ENCODE assay signal across 31 cellular contexts in genomic region chr4:94826206-94826605, GRCh38.
DNase-seq lines count a peak whose midpoint lies in the region; ATAC-seq, FAIRE-seq and TF ChIP-seq lines count a peak whose summit lies in the region.
"Had no signal": no experiment of that assay in that cellular context is flagged by ENCODE, and none has a peak within 500 bp of the region (broad histone marks: within the 10 kb centered on the region; RNA-seq: fewer than 3 reads in every experiment).

No MANE protein-coding gene starts in this region.

- no peaks in the 10 kb centered on the region for H3K9me3 Mint-ChIP-seq in nephron
- H3K9me3 Mint-ChIP-seq: activated CD4-positive, alpha-beta T cell treated with anti-CD3 and anti-CD28 coated beads, Interleukin-2, amount 10 ng/mL, durations not matched to agents 24 days and 14 days; activated naive CD8-positive, alpha-beta T cell treated with anti-CD3 and anti-CD28 coated beads, Interleukin-2, amount 50 U/mL, for 24 hours; activated T-helper 2 cell treated with anti-CD3 and anti-CD28 coated beads, Interferon-gamma antibody, Interleukin-2, Interleukin-4, amounts not matched to agents 10 μg/mL and 5 μg/mL and 100 μg/mL, durations not matched to agents 14 hours and 24 hours and 36 hours; dendritic cell treated with granulocyte-macrophage colony-stimulating factor and Interleukin-4, amounts not matched to agents 40 ng/mL and 50 ng/mL, for 4 days had no signal

- ATAC-seq in GM19452 (IDR thresholded peaks at IDR 0.05; ENCODE audit: unreplicated experiment): no peak
- ATAC-seq in HG02571 (IDR thresholded peaks at IDR 0.05; ENCODE audit: unreplicated experiment): no peak
- ATAC-seq: activated naive CD8-positive, alpha-beta T cell treated with anti-CD3 and anti-CD28 coated beads, Interleukin-2, amount 50 U/mL, for 24 hours; foreskin keratinocyte; GM12878; lower lobe of right lung; right cardiac atrium had no signal

- no peak for FAIRE-seq in bronchial epithelial cell (lab: Jason Lieb, UNC)
- FAIRE-seq: GM12878, GM19239, islet of Langerhans had no signal

- peak; percentile 6 for DNase-seq in DMS153 treated with DMSO at 0.1 percent for 48 hours (lab: John Stamatoyannopoulos, UW; ENCODE audit: unreplicated experiment)
- DNase-seq in DMS153 (lab: John Stamatoyannopoulos, UW): no peak
- DNase-seq in Jurkat, Clone E6-1 (ENCODE audit: low read depth, low spot score): peak; percentile 7
- DNase-seq in bronchial epithelial cell (ENCODE audit: low read depth): peak; percentile 44
- DNase-seq in SKM-1 treated with dmso at 0.1 percent for 144 hours (lab: John Stamatoyannopoulos, UW; ENCODE audit: unreplicated experiment): no peak
- DNase-seq: 8988T; activated CD4-positive, alpha-beta T cell treated with anti-CD3 and anti-CD28 coated beads, Interleukin-2, amount 10 ng/mL, durations not matched to agents 24 days and 14 days; activated naive CD8-positive, alpha-beta T cell treated with anti-CD3 and anti-CD28 coated beads, Interleukin-2, amount 50 U/mL, for 24 hours; brain microvascular endothelial cell; foreskin keratinocyte; GM23248; KBM-7; lower lobe of right lung; MV-4-11; NCI-H187 treated with DMSO at 0.1 percent for 48 hours; NCI-H524 treated with DMSO at 0.1 percent for 48 hours; ovary; right cardiac atrium; SHP77; T-helper 1 cell; uterus had no signal

- H3K27me3 ChIP-seq in bronchial epithelial cell (ENCODE audit: control insufficient read depth, insufficient read depth, low read length): no peaks in the 10 kb centered on the region
- H3K27me3 ChIP-seq: BLaER1, brain microvascular endothelial cell, hepatocyte, ovary, uterus had no signal

- peaks cover 14% of the 10 kb centered on the region for H3K4me1 Mint-ChIP-seq in nephron
- H3K4me1 Mint-ChIP-seq: activated CD4-positive, alpha-beta T cell treated with anti-CD3 and anti-CD28 coated beads, Interleukin-2, amount 10 ng/mL, durations not matched to agents 24 days and 14 days; activated naive CD8-positive, alpha-beta T cell treated with anti-CD3 and anti-CD28 coated beads, Interleukin-2, amount 50 U/mL, for 24 hours had no signal

- H3K36me3 Mint-ChIP-seq in nephron (ENCODE audit: low read depth): no peaks in the 10 kb centered on the region

- H3K27me3 Mint-ChIP-seq in nephron (ENCODE audit: low read depth): no peaks in the 10 kb centered on the region
- H3K27me3 Mint-ChIP-seq: dendritic cell treated with granulocyte-macrophage colony-stimulating factor and Interleukin-4, amounts not matched to agents 40 ng/mL and 50 ng/mL, for 4 days had no signal

- H3K4me3 ChIP-seq in Jurkat, Clone E6-1 (ENCODE audit: low read length): no peak overlapping the region
- H3K4me3 ChIP-seq in bronchial epithelial cell (ENCODE audit: low read depth, low read length): no peak overlapping the region
- H3K4me3 ChIP-seq: BLaER1, GM12878, GM23248, hepatocyte, lower lobe of right lung, ovary, uterus had no signal

- no peaks in the 10 kb centered on the region for H3K36me3 ChIP-seq in bronchial epithelial cell (ENCODE audit: control insufficient read depth, insufficient read depth, low read length)
- H3K36me3 ChIP-seq: BLaER1, brain microvascular endothelial cell, lower lobe of right lung, ovary, uterus had no signal

- H3K4me3 Mint-ChIP-seq in nephron: no peak overlapping the region
- H3K4me3 Mint-ChIP-seq: activated CD4-positive, alpha-beta T cell treated with anti-CD3 and anti-CD28 coated beads, Interleukin-2, amount 10 ng/mL, durations not matched to agents 24 days and 14 days; activated naive CD8-positive, alpha-beta T cell treated with anti-CD3 and anti-CD28 coated beads, Interleukin-2, amount 50 U/mL, for 24 hours; dendritic cell treated with granulocyte-macrophage colony-stimulating factor and Interleukin-4, amounts not matched to agents 40 ng/mL and 50 ng/mL, for 4 days had no signal

- TF ChIP-seq CTCF in bronchial epithelial cell (IDR thresholded peaks at IDR 0.05; ENCODE audit: insufficient read depth, low read length, severe bottlenecking) (no peak), nephron (IDR thresholded peaks at IDR 0.05; ENCODE audit: unreplicated experiment in 3 of 3) (no peak)

- peak overlapping the region; percentile 12 to 72 (median 71) for H3K27ac Mint-ChIP-seq in nephron
- H3K27ac Mint-ChIP-seq: activated CD4-positive, alpha-beta T cell treated with anti-CD3 and anti-CD28 coated beads, Interleukin-2, amount 10 ng/mL, durations not matched to agents 24 days and 14 days; activated naive CD8-positive, alpha-beta T cell treated with anti-CD3 and anti-CD28 coated beads, Interleukin-2, amount 50 U/mL, for 24 hours; activated T-helper 2 cell treated with anti-CD3 and anti-CD28 coated beads, Interferon-gamma antibody, Interleukin-2, Interleukin-4, amounts not matched to agents 10 μg/mL and 5 μg/mL and 100 μg/mL, durations not matched to agents 14 hours and 24 hours and 36 hours; dendritic cell treated with granulocyte-macrophage colony-stimulating factor and Interleukin-4, amounts not matched to agents 40 ng/mL and 50 ng/mL, for 4 days had no signal

Comparison
In these comparisons a context has a peak if more than half of its experiments do, and no peak if none do; other contexts are left out.
1. DNase-seq: peak in DMS153 treated with DMSO at 0.1 percent for 48 hours (single experiment), Jurkat, Clone E6-1 (single experiment) and bronchial epithelial cell (single experiment); none in DMS153 (single experiment) and SKM-1 treated with dmso at 0.1 percent for 144 hours (single experiment).